19 cellular contexts compared by ENCODE assay signal in the genomic region with DNA sequence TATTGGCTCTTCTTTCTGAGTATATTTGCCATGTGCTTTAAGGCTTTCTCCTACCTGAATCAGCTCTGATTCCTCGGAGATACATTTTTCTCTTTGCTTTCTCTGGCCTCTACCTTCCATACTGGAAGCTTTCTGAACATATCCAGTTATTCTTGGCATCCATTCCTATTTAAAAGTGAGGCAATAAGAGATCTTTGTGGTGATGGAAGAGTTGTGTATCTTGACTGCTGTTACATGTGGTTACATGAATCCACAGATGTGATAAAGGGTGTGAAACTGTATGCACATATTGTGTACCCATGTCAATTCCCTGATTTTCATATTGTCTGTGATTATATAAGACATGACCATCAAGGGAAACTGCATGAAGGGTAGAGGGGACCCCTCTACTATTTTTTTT. TPM values are rescaled to one million over a fixed set of nuclear protein-coding genes. Genes with fewer than 3 reads are reported as not detected.
DNase-seq lines count a peak whose midpoint lies in the region; ATAC-seq, FAIRE-seq and TF ChIP-seq lines count a peak whose summit lies in the region.
"Had no signal": no experiment of that assay in that cellular context is flagged by ENCODE, and none has a peak within 500 bp of the region (broad histone marks: within the 10 kb centered on the region; RNA-seq: fewer than 3 reads in every experiment).

No MANE protein-coding gene starts in this region.

- H3K27me3 ChIP-seq in BLaER1 (no peaks in the 10 kb centered on the region), OCI-LY1 (ENCODE audit: insufficient read depth, low read length) (no peaks in the 10 kb centered on the region), lower lobe of right lung (ENCODE audit: low read depth) (no peaks in the 10 kb centered on the region), small intestine (ENCODE audit: control insufficient read depth in 2 of 2, insufficient read depth in 2 of 2, low read length in 2 of 2) (no peaks in the 10 kb centered on the region), pancreas (no peaks in the 10 kb centered on the region)

- H4K20me1 ChIP-seq in BLaER1 (peaks cover 56% of the 10 kb centered on the region), OCI-LY1 (ENCODE audit: insufficient read depth, low read length) (no peaks in the 10 kb centered on the region)

- TF ChIP-seq CTCF in OCI-LY1 (IDR thresholded peaks at IDR 0.05; ENCODE audit: low read length) (no peak), choroid plexus epithelial cell (conservative IDR thresholded peaks at IDR 0.05; ENCODE audit: low read depth, low read length) (no peak), lower lobe of right lung (IDR thresholded peaks at IDR 0.05) (no peak), pancreas (IDR thresholded peaks at IDR 0.05) (no peak)

- no peaks in the 10 kb centered on the region for H3K79me2 ChIP-seq in OCI-LY1 (ENCODE audit: insufficient read depth, low read length)

- peak; percentile 57 for DNase-seq in choroid plexus epithelial cell (ENCODE audit: low read depth)
- DNase-seq in lower lobe of right lung: no peak
- no peak for DNase-seq in small intestine
- no peak for DNase-seq in NK-92 treated with Interleukin-12 subunit alpha and Interleukin-12 subunit beta, amount 100 ng/mL, for 24 hours (lab: John Stamatoyannopoulos, UW)
- no peak for DNase-seq in pancreas
- DNase-seq: ACHN; AML-193; CD4-positive, alpha-beta memory T cell; DND-41; NCI-H1417 treated with DMSO at 0.1 percent for 48 hours; NCI-H2029; NCI-H2171; NCI-H446; NCI-H748 treated with DMSO at 0.1 percent for 48 hours had no signal

- H3F3A ChIP-seq in OCI-LY1 (ENCODE audit: insufficient read depth, low read length): no peaks in the 10 kb centered on the region

- H3K9me3 ChIP-seq in BLaER1 (no peaks in the 10 kb centered on the region; the same call in 1 of the 2 replicates), OCI-LY1 (ENCODE audit: low read length) (no peaks in the 10 kb centered on the region), lower lobe of right lung (no peaks in the 10 kb centered on the region), small intestine (ENCODE audit: control insufficient read depth, low read depth) (no peaks in the 10 kb centered on the region), pancreas (no peaks in the 10 kb centered on the region)

- intact Hi-C loops in lower lobe of right lung (cut with DNase I) (no loop called here), pancreas (cut with DNase I) (no loop called here)

- FAIRE-seq in small intestine (lab: Jason Lieb, UNC) (no peak), pancreas (lab: Jason Lieb, UNC) (no peak)
- FAIRE-seq: H1 had no signal

- ATAC-seq in lower lobe of right lung (no peak), GM18870 (IDR thresholded peaks at IDR 0.05; ENCODE audit: unreplicated experiment) (no peak), pancreas (no peak)

- H3K36me3 ChIP-seq in BLaER1 (no peaks in the 10 kb centered on the region; the same call in 1 of the 2 replicates), OCI-LY1 (ENCODE audit: insufficient read depth, low read length) (peaks cover 6% of the 10 kb centered on the region; the same call in 1 of the 2 replicates), lower lobe of right lung (no peaks in the 10 kb centered on the region), small intestine (ENCODE audit: control insufficient read depth in 2 of 2, insufficient read depth in 2 of 2, low read length in 2 of 2) (no peaks in the 10 kb centered on the region), pancreas (no peaks in the 10 kb centered on the region)

- H3K4me3 ChIP-seq in BLaER1: no peak overlapping the region
- H3K4me3 ChIP-seq in OCI-LY1 (ENCODE audit: low read depth, low read length, poor library complexity, severe bottlenecking): peak overlapping the region; percentile 45
- no peak overlapping the region for H3K4me3 ChIP-seq in choroid plexus epithelial cell (ENCODE audit: low read depth, low read length)
- H3K4me3 ChIP-seq in lower lobe of right lung: no peak overlapping the region
- no peak overlapping the region for H3K4me3 ChIP-seq in small intestine (ENCODE audit: low read depth in 1 of 2, low read length in 2 of 2)
- H3K4me3 ChIP-seq in pancreas: no peak overlapping the region
- H3K4me3 ChIP-seq: SK-N-MC had no signal

- H3K4me1 ChIP-seq in BLaER1 (peaks cover 41% of the 10 kb centered on the region), OCI-LY1 (ENCODE audit: insufficient read depth, low read length, severe bottlenecking) (peaks cover 47% of the 10 kb centered on the region), lower lobe of right lung (peaks cover 26% of the 10 kb centered on the region), small intestine (ENCODE audit: control insufficient read depth in 2 of 2, insufficient read depth in 1 of 2, low read depth in 1 of 2, low read length in 1 of 2) (peaks cover 0 to 6% of the 10 kb centered on the region in 2 donors), pancreas (no peaks in the 10 kb centered on the region)

- H3K4me2 ChIP-seq in BLaER1 (peak overlapping the region; percentile 59), OCI-LY1 (ENCODE audit: low read length) (peak overlapping the region; percentile 66)

- no peaks in the 10 kb centered on the region for H3K9me2 ChIP-seq in OCI-LY1 (ENCODE audit: low read depth, low read length)

- H2AFZ ChIP-seq in OCI-LY1 (ENCODE audit: low read length): no peak overlapping the region

- no peak overlapping the region for H3K27ac ChIP-seq in BLaER1
- peak overlapping the region; percentile 78 for H3K27ac ChIP-seq in OCI-LY1 (ENCODE audit: low read depth, low read length, poor library complexity, severe bottlenecking)
- H3K27ac ChIP-seq in lower lobe of right lung: peak overlapping the region; percentile 44
- no peak overlapping the region for H3K27ac ChIP-seq in small intestine (ENCODE audit: low read depth in 1 of 2, low read length in 1 of 2)
- H3K27ac ChIP-seq in pancreas: no peak overlapping the region
- H3K27ac ChIP-seq: SK-N-MC had no signal

- no peak overlapping the region for H3K9ac ChIP-seq in BLaER1
- H3K9ac ChIP-seq in OCI-LY1 (ENCODE audit: low read length): no peak overlapping the region

- WGBS in small intestine, 3 donors: 93 to 96% (median 95%) methylated on average over 1 of the region's 1 CpG
- 90 to 94% methylated on average over 1 of the region's 1 CpG for WGBS in pancreas, 2 donors

RNA-seq across cellular contexts. Expression of gene UBE2O, which starts 24.4 kb away (rescaled TPM):
- total RNA-seq in lower lobe of right lung: 18.2 TPM
- polyA plus RNA-seq in small intestine: 10 to 100 TPM in 1 of 3 donors, 1 to 10 TPM in 2; 5.7 to 12.2 (median 6.9) TPM
- 10 to 100 TPM; 10.4 to 19.8 (median 14.3) TPM for total RNA-seq in pancreas
- 10 to 100 TPM; 16.3 to 17.3 TPM for polyA plus RNA-seq in pancreas

RNA-seq across cellular contexts. Expression of gene AANAT, which starts 38.9 kb away (rescaled TPM):
- not detected for total RNA-seq in lower lobe of right lung
- not detected for polyA plus RNA-seq in small intestine
- total RNA-seq in pancreas: under 1 TPM in 1 of 6 donors, not detected in 5; 0.16 TPM
- under 1 TPM in 1 of 2 donors, not detected in 1; 0.23 TPM for polyA plus RNA-seq in pancreas
- total RNA-seq: CD4-positive, alpha-beta memory T cell; H1 had no signal
- polyA plus RNA-seq: CD4-positive, alpha-beta memory T cell had no signal

RNA-seq across cellular contexts. Expression of gene SPHK1, which starts 44.1 kb away (rescaled TPM):
- total RNA-seq in lower lobe of right lung: 8.2 TPM
- 10 to 100 TPM; 10.5 to 12.7 (median 11.6) TPM for polyA plus RNA-seq in small intestine
- 10 to 100 TPM in 2 of 6 donors, 1 to 10 TPM in 4; 5.1 to 25.4 (median 8.5) TPM for total RNA-seq in pancreas
- 10 to 100 TPM; 30.9 to 46.3 TPM for polyA plus RNA-seq in pancreas

Comparison
In these comparisons a context has a peak if more than half of its experiments do, and no peak if none do; other contexts are left out.
1. H3K27ac ChIP-seq: peak in OCI-LY1 (single experiment) and lower lobe of right lung (single experiment); none in BLaER1 (single experiment), small intestine (0 of 2) and pancreas (0 of 4).